Comparison of ENCODE assay signal across 8 cellular contexts in the genomic region with DNA sequence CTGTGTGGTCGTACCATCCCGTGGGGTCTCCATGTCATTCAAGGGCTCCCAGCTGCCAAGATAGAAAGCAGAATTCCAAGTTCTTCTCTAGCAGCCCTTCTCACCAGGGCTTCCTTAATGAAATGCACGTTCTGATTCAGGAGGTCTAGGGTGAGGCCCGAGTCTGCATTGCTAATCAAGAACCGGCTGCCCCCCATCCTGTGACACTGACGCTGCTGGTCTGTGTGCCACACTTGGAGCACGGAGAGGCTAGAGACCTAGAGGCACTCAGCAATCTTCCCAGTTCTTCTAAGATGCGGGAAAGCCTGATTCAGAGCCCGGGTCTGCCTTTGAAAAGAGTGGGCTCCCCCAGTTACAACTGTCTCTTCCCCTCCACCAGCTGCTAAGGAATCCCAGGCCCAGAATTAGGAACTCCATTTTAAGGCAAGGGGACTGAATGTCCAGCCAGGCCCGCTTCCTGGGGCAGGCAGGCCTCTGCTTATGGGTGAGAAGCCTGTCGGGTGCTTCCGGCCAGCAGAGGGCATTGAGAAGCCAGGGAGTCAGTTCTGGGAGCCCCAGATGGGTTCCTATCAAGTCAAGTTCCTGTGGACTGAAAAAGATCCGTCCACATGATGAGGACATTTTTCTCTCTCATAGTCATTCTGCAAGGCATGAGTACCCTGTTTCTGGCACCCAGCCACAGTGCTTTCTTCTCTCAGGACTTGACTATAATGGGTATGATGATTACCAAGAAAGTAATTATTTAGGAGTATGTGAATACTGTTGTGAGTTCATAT.
DNase-seq lines count a peak whose midpoint lies in the region; ATAC-seq and TF ChIP-seq lines count a peak whose summit lies in the region.

No MANE protein-coding gene starts in this region.

- H3K27ac ChIP-seq in WERI-Rb-1 (no peak overlapping the region), prostate gland (no peak overlapping the region)

- POLR2A ChIA-PET in BJ (lab: Charles Lee) = no interaction called here

- H3K36me3 ChIP-seq in BJ (ENCODE audit: control insufficient read depth, insufficient read depth, low read length) = no peaks in the 10 kb centered on the region
- no peaks in the 10 kb centered on the region for H3K36me3 ChIP-seq in WERI-Rb-1
- no peaks in the 10 kb centered on the region for H3K36me3 ChIP-seq in prostate gland

- DNase-seq in BJ (ENCODE audit: low read depth) (peak; percentile 61), HS-27A (ENCODE audit: low read depth) (peak; percentile 93), WERI-Rb-1 (peak; percentile 68), Right ventricle myocardium inferior (ENCODE audit: missing footprints) (peak; percentile 85), prostate gland (ENCODE audit: low spot score) (peak; percentile 62), erythroblast (lab: John Stamatoyannopoulos, UW) (no peak)

- ATAC-seq in Right ventricle myocardium inferior (peak; percentile 86), GM21360 (IDR thresholded peaks at IDR 0.05; ENCODE audit: unreplicated experiment) (no peak), GM18511 (IDR thresholded peaks at IDR 0.05; ENCODE audit: unreplicated experiment) (no peak)

- H3K27me3 ChIP-seq in BJ (ENCODE audit: control insufficient read depth, insufficient read depth, low read length) = peaks cover 3% of the 10 kb centered on the region
- H3K27me3 ChIP-seq in WERI-Rb-1 (ENCODE audit: insufficient read depth, low read depth, severe bottlenecking) = peaks cover 24% of the 10 kb centered on the region
- no peaks in the 10 kb centered on the region for H3K27me3 ChIP-seq in prostate gland (replicated peaks; ENCODE audit: insufficient read depth)

- TF ChIP-seq POLR2A in prostate gland (IDR thresholded peaks at IDR 0.05) = no peak
- no peak for TF ChIP-seq POLR2A in erythroblast (IDR thresholded peaks at IDR 0.05; ENCODE audit: low read length)

- CTCF ChIA-PET in BJ (lab: Yijun Ruan, JAX) = interaction anchor here (0.9 to 4.0 kb wide), 6 partner anchors 25 to 329 kb away, joined by 3 to 12 read pairs (median 6); partner anchors contain the start of gene NAA20

- no peaks in the 10 kb centered on the region for H3K9me3 ChIP-seq in WERI-Rb-1 (ENCODE audit: severe bottlenecking)
- H3K9me3 ChIP-seq in prostate gland = no peaks in the 10 kb centered on the region

- intact Hi-C loops in Right ventricle myocardium inferior (cut with DNase I) (loop anchor here (2.0 kb wide), 2 partner anchors 199 to 307 kb away; no protein-coding TSS in a partner anchor), prostate gland (cut with DNase I) (no loop called here)

- TF ChIP-seq CTCF in BJ (IDR thresholded peaks at IDR 0.05; ENCODE audit: insufficient read depth, low read depth, low read length) (peak; percentile 88), WERI-Rb-1 (IDR thresholded peaks at IDR 0.05; ENCODE audit: low read depth, low read length) (peak; percentile 74), prostate gland (IDR thresholded peaks at IDR 0.05) (peak in 3 of 4 experiments; percentile 40 to 70 (median 64))

- H3K4me1 ChIP-seq in prostate gland (replicated peaks) = no peaks in the 10 kb centered on the region

- 70% methylated on average over 13 of the region's 13 CpGs for WGBS in prostate gland

- H3K4me3 ChIP-seq in BJ (ENCODE audit: low read depth, low read length) (no peak overlapping the region), WERI-Rb-1 (ENCODE audit: low read depth, low read length) (no peak overlapping the region), prostate gland (no peak overlapping the region)

Comparison
In these comparisons a context has a peak if more than half of its experiments do, and no peak if none do; other contexts are left out.
1. DNase-seq: peak in BJ (single experiment), HS-27A (single experiment), WERI-Rb-1 (single experiment), Right ventricle myocardium inferior (single experiment) and prostate gland (single experiment); none in erythroblast (0 of 2).
2. Peak in every context shown above with its lines, with median percentiles within 50 percentile points of each other: CTCF ChIP-seq.